ENCODE assay signal across 8 cellular contexts in genomic region chr5:61933787-61934626, GRCh38.
DNase-seq lines count a peak whose midpoint lies in the region; ATAC-seq and TF ChIP-seq lines count a peak whose summit lies in the region.

No MANE protein-coding gene starts in this region.

- H3K9me3 ChIP-seq in left lung (no peaks in the 10 kb centered on the region), upper lobe of right lung (no peaks in the 10 kb centered on the region)

- H3K36me3 Mint-ChIP-seq in activated CD4-positive, alpha-beta T cell treated with anti-CD3 and anti-CD28 coated beads, Interleukin-2, amount 10 ng/mL, durations not matched to agents 24 days and 14 days (ENCODE audit: low read depth): no peaks in the 10 kb centered on the region

- ATAC-seq in HG03175 (IDR thresholded peaks at IDR 0.05; ENCODE audit: unreplicated experiment) (peak; percentile 56), left lung (peak; percentile 92), upper lobe of right lung (peak; percentile 85)

- peak; percentile 58 for DNase-seq in activated CD4-positive, alpha-beta T cell treated with anti-CD3 and anti-CD28 coated beads, Interleukin-2, amount 10 ng/mL, durations not matched to agents 24 days and 14 days
- DNase-seq in activated CD4-positive, alpha-beta T cell treated with anti-CD3 and anti-CD28 coated beads for 1 hour: no peak
- DNase-seq in NCI-H526 (lab: John Stamatoyannopoulos, UW): peak; percentile 28 to 53
- DNase-seq in caudate nucleus (lab: John Stamatoyannopoulos, UW): peak in 48 of 61 donors; percentile 0 to 77 (median 26)
- DNase-seq in left lung: no peak
- no peak for DNase-seq in upper lobe of right lung
- no peak for DNase-seq in germinal center (ENCODE audit: low spot score)

- H3K27me3 Mint-ChIP-seq in activated CD4-positive, alpha-beta T cell treated with anti-CD3 and anti-CD28 coated beads, Interleukin-2, amount 10 ng/mL, durations not matched to agents 24 days and 14 days: peaks cover 7% of the 10 kb centered on the region

- intact Hi-C loops in activated CD4-positive, alpha-beta T cell treated with anti-CD3 and anti-CD28 coated beads, Interleukin-2, amount 10 ng/mL, durations not matched to agents 24 days and 14 days (cut with micrococcal nuclease): no loop called here
- intact Hi-C loops in left lung (cut with DNase I) (loop anchor here in 1 of 2 donors (10.0 kb wide), 1 partner anchor 879 kb away; no protein-coding TSS in a partner anchor), upper lobe of right lung (cut with DNase I) (no loop called here)

- H3K27ac ChIP-seq in caudate nucleus (ENCODE audit: low read depth, low read length): no peak overlapping the region
- no peak overlapping the region for H3K27ac ChIP-seq in left lung
- H3K27ac ChIP-seq in upper lobe of right lung: no peak overlapping the region

- H3K4me3 ChIP-seq in left lung: no peak overlapping the region
- no peak overlapping the region for H3K4me3 ChIP-seq in upper lobe of right lung

- no peaks in the 10 kb centered on the region for H3K4me1 Mint-ChIP-seq in activated CD4-positive, alpha-beta T cell treated with anti-CD3 and anti-CD28 coated beads, Interleukin-2, amount 10 ng/mL, durations not matched to agents 24 days and 14 days

- TF ChIP-seq CTCF in left lung (IDR thresholded peaks at IDR 0.05) (peak; percentile 50 to 58), upper lobe of right lung (IDR thresholded peaks at IDR 0.05) (peak; percentile 55)

- H3K4me3 Mint-ChIP-seq in activated CD4-positive, alpha-beta T cell treated with anti-CD3 and anti-CD28 coated beads, Interleukin-2, amount 10 ng/mL, durations not matched to agents 24 days and 14 days: no peak overlapping the region

- peaks cover 3% of the 10 kb centered on the region for H3K9me3 Mint-ChIP-seq in activated CD4-positive, alpha-beta T cell treated with anti-CD3 and anti-CD28 coated beads, Interleukin-2, amount 10 ng/mL, durations not matched to agents 24 days and 14 days

- no peak overlapping the region for H3K27ac Mint-ChIP-seq in activated CD4-positive, alpha-beta T cell treated with anti-CD3 and anti-CD28 coated beads, Interleukin-2, amount 10 ng/mL, durations not matched to agents 24 days and 14 days

- H3K4me1 ChIP-seq in left lung (no peaks in the 10 kb centered on the region), upper lobe of right lung (no peaks in the 10 kb centered on the region)

- H3K36me3 ChIP-seq in left lung (no peaks in the 10 kb centered on the region), upper lobe of right lung (no peaks in the 10 kb centered on the region)

- H3K27me3 ChIP-seq in left lung: no peaks in the 10 kb centered on the region
- no peaks in the 10 kb centered on the region for H3K27me3 ChIP-seq in upper lobe of right lung

Comparison
In these comparisons a context has a peak if more than half of its experiments do, and no peak if none do; other contexts are left out.
1. DNase-seq: peak in activated CD4-positive, alpha-beta T cell treated with anti-CD3 and anti-CD28 coated beads, Interleukin-2, amount 10 ng/mL, durations not matched to agents 24 days and 14 days (single experiment), NCI-H526 (2 of 2) and caudate nucleus (48 of 61); none in activated CD4-positive, alpha-beta T cell treated with anti-CD3 and anti-CD28 coated beads for 1 hour (single experiment), left lung (0 of 2), upper lobe of right lung (single experiment) and germinal center (single experiment).
2. Peak in every context shown above with its lines, with median percentiles within 50 percentile points of each other: ATAC-seq.